ENCODE assay signal across 8 cellular contexts in genomic region chr19:36973021-36973843, GRCh38. TPM values are rescaled to one million over a fixed set of nuclear protein-coding genes. Genes with fewer than 3 reads are reported as not detected.
DNase-seq lines count a peak whose midpoint lies in the region; ATAC-seq, FAIRE-seq and TF ChIP-seq lines count a peak whose summit lies in the region.

No MANE protein-coding gene starts in this region.

- no peaks in the 10 kb centered on the region for H3K36me3 ChIP-seq in MM.1S (replicated peaks; ENCODE audit: insufficient read depth, low read length)

- no peak for TF ChIP-seq CTCF in MM.1S (IDR thresholded peaks at IDR 0.05; ENCODE audit: low read length)

- H3K4me3 ChIP-seq in MM.1S (ENCODE audit: low read length): no peak overlapping the region

- peak; percentile 97 for ATAC-seq in left lobe of liver
- no peak for ATAC-seq in HG03342 (IDR thresholded peaks at IDR 0.05; ENCODE audit: unreplicated experiment)

- no peak overlapping the region for H2AFZ ChIP-seq in MM.1S (ENCODE audit: low read length)

- DNase-seq in GM12892 (ENCODE audit: insufficient read length): peak; percentile 35
- peak; percentile 14 for DNase-seq in HuH-7.5 (ENCODE audit: low spot score)
- DNase-seq in activated CD4-positive, alpha-beta T cell treated with anti-CD3 and anti-CD28 coated beads, Interleukin-2, amount 50 U/mL, for 1 hour: peak; percentile 70
- DNase-seq in dedifferentiated amniotic fluid mesenchymal stem cell (ENCODE audit: extremely low spot score): peak; percentile 51
- DNase-seq in left lobe of liver (ENCODE audit: low spot score): peak; percentile 84
- DNase-seq in stimulated activated CD4-positive, alpha-beta T cell treated with anti-CD3 and anti-CD28 coated beads, Interleukin-4, amount 100 ng/mL, for 48 hours (ENCODE audit: low read depth in 2 of 2): peak; percentile 64 to 76
- no peak for DNase-seq in MM.1S

- FAIRE-seq in GM12892 (lab: Jason Lieb, UNC): no peak

- H3K9me3 ChIP-seq in MM.1S (replicated peaks; ENCODE audit: insufficient read depth, low read length): no peaks in the 10 kb centered on the region

- no peaks in the 10 kb centered on the region for H3F3A ChIP-seq in MM.1S (ENCODE audit: insufficient read depth, low read length)

- H3K27ac ChIP-seq in MM.1S (ENCODE audit: low read length): no peak overlapping the region

- H3K9ac ChIP-seq in MM.1S (ENCODE audit: low read length): no peak overlapping the region

- no peaks in the 10 kb centered on the region for H3K9me2 ChIP-seq in MM.1S (replicated peaks; ENCODE audit: insufficient read depth, low read length)

- H3K79me2 ChIP-seq in MM.1S (ENCODE audit: low read length): no peaks in the 10 kb centered on the region

- no peaks in the 10 kb centered on the region for H3K4me1 ChIP-seq in MM.1S (ENCODE audit: low read length)

- no peaks in the 10 kb centered on the region for H3K27me3 ChIP-seq in MM.1S (replicated peaks; ENCODE audit: insufficient read depth, low read length)

- TF ChIP-seq POLR2A in GM12892 (IDR thresholded peaks at IDR 0.05; ENCODE audit: low read depth, low read length): no peak

- no peaks in the 10 kb centered on the region for H4K20me1 ChIP-seq in MM.1S (ENCODE audit: insufficient read depth, low read length)

- no peak overlapping the region for H3K4me2 ChIP-seq in MM.1S (ENCODE audit: low read depth, low read length)

RNA-seq across cellular contexts. Expression of gene ZNF568, which starts 57.1 kb away (rescaled TPM):
- 0.55 TPM for polyA plus RNA-seq in GM12892 (2012; ENCODE audit: missing spikeins)
- 1.9 TPM for total RNA-seq in left lobe of liver

RNA-seq across cellular contexts. Expression of gene ZNF829, which starts 57.1 kb away (rescaled TPM):
- polyA plus RNA-seq in GM12892 (2012; ENCODE audit: missing spikeins): 0.78 TPM
- total RNA-seq in left lobe of liver: 0.70 TPM
